ENCODE assay signal across 7 cellular contexts in the genomic region with DNA sequence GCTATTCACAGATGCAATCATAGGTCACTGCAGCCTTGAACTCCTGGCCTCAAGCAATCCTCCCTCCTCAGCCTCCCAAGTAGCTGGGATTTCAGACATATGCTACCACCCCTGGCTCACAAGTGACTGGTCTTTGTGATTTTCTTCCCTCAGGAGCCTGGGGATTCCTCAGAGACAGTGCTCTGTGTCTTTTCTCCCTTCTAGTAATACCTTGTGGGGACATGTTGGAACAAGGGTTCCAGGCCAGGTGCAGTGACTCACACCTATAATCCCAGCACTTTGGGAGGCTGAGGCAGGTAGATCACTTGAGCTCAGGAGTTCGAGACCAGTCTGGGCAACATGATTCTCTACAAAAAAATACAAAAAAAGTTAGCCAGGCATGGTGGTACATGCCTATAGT. TPM values are rescaled to one million over a fixed set of nuclear protein-coding genes. Genes with fewer than 3 reads are reported as not detected.
DNase-seq lines count a peak whose midpoint lies in the region; ATAC-seq, FAIRE-seq and TF ChIP-seq lines count a peak whose summit lies in the region.
"Not testable (repeated sequence)": the region's sequence is repeated elsewhere in the genome, so short reads cannot be mapped to it uniquely, and the experiment has no call there.

No MANE protein-coding gene starts in this region.

- not testable (repeated sequence) for H3K9me3 Mint-ChIP-seq in HFFc6; activated T-helper 17 cell treated with anti-CD3 and anti-CD28 coated beads, Interleukin-2, amount 50 U/mL, for 72 hours; progenitor cell of endocrine pancreas (ENCODE audit: low read depth)

- peaks cover 100% of the 10 kb centered on the region for H4K20me1 ChIP-seq in BLaER1
- H4K20me1 ChIP-seq in mammary epithelial cell (ENCODE audit: insufficient read depth, low read length); endothelial cell of umbilical vein (replicated peaks; ENCODE audit: control insufficient read depth, extremely low read depth, insufficient read depth, low read length): not testable (repeated sequence)

- not testable (repeated sequence) for BruUV-seq in mammary epithelial cell (replicated peaks; lab: Mats Ljungman, UMichigan); endothelial cell of umbilical vein (replicated peaks; lab: Mats Ljungman, UMichigan)

- H3K9ac ChIP-seq in BLaER1: peak overlapping the region; percentile 12
- H3K9ac ChIP-seq in mammary epithelial cell (ENCODE audit: insufficient read depth, low read length); endothelial cell of umbilical vein (replicated peaks; ENCODE audit: extremely low read depth, insufficient read depth, low read length): not testable (repeated sequence)

- H3K4me1 Mint-ChIP-seq in HFFc6 (ENCODE audit: low read depth): peaks cover 37% of the 10 kb centered on the region
- peaks cover 22% of the 10 kb centered on the region for H3K4me1 Mint-ChIP-seq in activated T-helper 17 cell treated with anti-CD3 and anti-CD28 coated beads, Interleukin-2, amount 50 U/mL, for 72 hours
- H3K4me1 Mint-ChIP-seq in progenitor cell of endocrine pancreas (ENCODE audit: low read depth): not testable (repeated sequence)

- WGBS in mammary epithelial cell (ENCODE audit: low coverage, missing lambda C conversion rate): 25% methylated on average over 1 of the region's 1 CpG

- intact Hi-C loops in mammary epithelial cell (cut with micrococcal nuclease); endothelial cell of umbilical vein (cut with micrococcal nuclease): not testable (repeated sequence)

- H3K4me3 ChIP-seq in BLaER1; mammary epithelial cell (replicated peaks in 1 of 3; ENCODE audit: insufficient read depth in 1 of 3, low read depth in 2 of 3, low read length in 3 of 3); endothelial cell of umbilical vein (replicated peaks in 1 of 3; ENCODE audit: insufficient read depth in 1 of 3, low read depth in 1 of 3, low read length in 3 of 3): not testable (repeated sequence)

- H3K27ac ChIP-seq in BLaER1; mammary epithelial cell (ENCODE audit: insufficient read depth, low read depth, low read length); endothelial cell of umbilical vein (ENCODE audit: insufficient read depth, low read depth, low read length); foreskin keratinocyte: not testable (repeated sequence)

- peak; percentile 8 for FAIRE-seq in endothelial cell of umbilical vein (lab: Jason Lieb, UNC)

- POLR2A ChIA-PET in endothelial cell of umbilical vein (lab: Charles Lee): not testable (repeated sequence)

- H3K27me3 ChIP-seq in BLaER1; mammary epithelial cell (ENCODE audit: insufficient read depth, low read length); endothelial cell of umbilical vein (ENCODE audit: control insufficient read depth in 2 of 2, insufficient read depth in 2 of 2, low read length in 2 of 2); foreskin keratinocyte: not testable (repeated sequence)

- not testable (repeated sequence) for DNase-seq in HFFc6; endothelial cell of umbilical vein (ENCODE audit: low read depth, low spot score); progenitor cell of endocrine pancreas (ENCODE audit: low spot score, unreplicated experiment)
- DNase-seq in mammary epithelial cell (peak; percentile 73), foreskin keratinocyte (peak; percentile 68 to 83)

- in situ Hi-C loops in mammary epithelial cell (cut with MboI; ENCODE audit: low sequenced_read_pairs in 2 of 2): not testable (repeated sequence)

- peak overlapping the region; percentile 6; the same call in 1 of the 2 replicates for H3K4me2 ChIP-seq in BLaER1
- H3K4me2 ChIP-seq in mammary epithelial cell (ENCODE audit: insufficient read depth, low read depth, low read length); endothelial cell of umbilical vein (ENCODE audit: insufficient read depth, low read length): not testable (repeated sequence)

- H3K36me3 Mint-ChIP-seq in HFFc6 (ENCODE audit: low read depth) (peaks cover 42% of the 10 kb centered on the region), progenitor cell of endocrine pancreas (ENCODE audit: insufficient read depth) (peaks cover 32% of the 10 kb centered on the region)
- H3K36me3 Mint-ChIP-seq in activated T-helper 17 cell treated with anti-CD3 and anti-CD28 coated beads, Interleukin-2, amount 50 U/mL, for 72 hours (ENCODE audit: low read depth): peaks cover 89% of the 10 kb centered on the region

- CTCF ChIA-PET in mammary epithelial cell (lab: Charles Lee; ENCODE audit: low non-redundant PET): not testable (repeated sequence)
- CTCF ChIA-PET in endothelial cell of umbilical vein (lab: Charles Lee): interaction anchor here (1.4 kb wide), 1 partner anchor 176 kb away, joined by 3 read pairs; no protein-coding TSS in a partner anchor

- not testable (repeated sequence) for TF ChIP-seq POLR2A in endothelial cell of umbilical vein (IDR thresholded peaks at IDR 0.05; ENCODE audit: low read depth, low read length)

- peak overlapping the region; percentile 94 for H3K27ac Mint-ChIP-seq in HFFc6
- H3K27ac Mint-ChIP-seq in activated T-helper 17 cell treated with anti-CD3 and anti-CD28 coated beads, Interleukin-2, amount 50 U/mL, for 72 hours: peak overlapping the region; percentile 16
- H3K27ac Mint-ChIP-seq in progenitor cell of endocrine pancreas: peak overlapping the region; percentile 52

- not testable (repeated sequence) for H3K9me1 ChIP-seq in endothelial cell of umbilical vein (replicated peaks; ENCODE audit: control insufficient read depth, extremely low read depth, insufficient read depth, low read length)

- peaks cover 13% of the 10 kb centered on the region for H3K4me1 ChIP-seq in BLaER1
- H3K4me1 ChIP-seq in mammary epithelial cell (ENCODE audit: insufficient read depth, low read length); endothelial cell of umbilical vein (ENCODE audit: control insufficient read depth, extremely low read depth, insufficient read depth, low read length): not testable (repeated sequence)
- H3K4me1 ChIP-seq in foreskin keratinocyte: peaks cover 12% of the 10 kb centered on the region

- H2AFZ ChIP-seq in mammary epithelial cell (ENCODE audit: low read depth, low read length); endothelial cell of umbilical vein (ENCODE audit: low read depth, low read length): not testable (repeated sequence)

- H3K36me3 ChIP-seq in BLaER1: peaks cover 94% of the 10 kb centered on the region
- peaks cover 32% of the 10 kb centered on the region for H3K36me3 ChIP-seq in mammary epithelial cell (ENCODE audit: insufficient read depth, low read length)
- peaks cover 28 to 37% of the 10 kb centered on the region in 2 experiments for H3K36me3 ChIP-seq in endothelial cell of umbilical vein (ENCODE audit: control insufficient read depth in 2 of 2, extremely low read depth in 1 of 2, insufficient read depth in 2 of 2, low read length in 2 of 2)

- not testable (repeated sequence) for ATAC-seq in activated T-helper 17 cell treated with anti-CD3 and anti-CD28 coated beads, Interleukin-2, amount 50 U/mL, for 72 hours (replicated peaks)
- peak; percentile 49 for ATAC-seq in foreskin keratinocyte

- dilution Hi-C loops in mammary epithelial cell (cut with HindIII; ENCODE audit: low sequenced_read_pairs); endothelial cell of umbilical vein (cut with MboI; ENCODE audit: extremely low pct_ligation_motif_present, low sequenced_read_pairs): not testable (repeated sequence)

- peaks cover 85% of the 10 kb centered on the region for H3K79me2 ChIP-seq in mammary epithelial cell (ENCODE audit: insufficient read depth, low read length)
- peaks cover 50% of the 10 kb centered on the region for H3K79me2 ChIP-seq in endothelial cell of umbilical vein (ENCODE audit: control insufficient read depth, insufficient read depth, low read length)

- H3K4me3 Mint-ChIP-seq in HFFc6; activated T-helper 17 cell treated with anti-CD3 and anti-CD28 coated beads, Interleukin-2, amount 50 U/mL, for 72 hours; progenitor cell of endocrine pancreas (ENCODE audit: low read depth): not testable (repeated sequence)

- not testable (repeated sequence) for TF ChIP-seq CTCF in HFFc6 (IDR thresholded peaks at IDR 0.05); mammary epithelial cell (conservative IDR thresholded peaks at IDR 0.05 in 1 of 2, IDR thresholded peaks at IDR 0.05 in 1 of 2; ENCODE audit: extremely low read depth in 1 of 2, insufficient read depth in 1 of 2, low read depth in 1 of 2, low read length in 2 of 2); endothelial cell of umbilical vein (IDR thresholded peaks at IDR 0.05; ENCODE audit: extremely low read depth in 1 of 2, insufficient read depth in 1 of 2, low read depth in 1 of 2, low read length in 2 of 2); foreskin keratinocyte (conservative IDR thresholded peaks at IDR 0.05); progenitor cell of endocrine pancreas (IDR thresholded peaks at IDR 0.05; ENCODE audit: unreplicated experiment)

- H3K27me3 Mint-ChIP-seq in HFFc6 (ENCODE audit: insufficient read depth); activated T-helper 17 cell treated with anti-CD3 and anti-CD28 coated beads, Interleukin-2, amount 50 U/mL, for 72 hours; progenitor cell of endocrine pancreas: not testable (repeated sequence)

- not testable (repeated sequence) for H3K9me3 ChIP-seq in BLaER1; mammary epithelial cell (replicated peaks; ENCODE audit: insufficient read depth, low read length); endothelial cell of umbilical vein (replicated peaks; ENCODE audit: control insufficient read depth, insufficient read depth, low read length)

RNA-seq across cellular contexts. Expression of gene SUGP2, which starts 9.9 kb away (rescaled TPM):
- 10 to 100 TPM; 57.6 to 71.5 (median 61.8) TPM for total RNA-seq in HFFc6 (2021; fragmentation: NEBNext Ultra II Directional; extraction: Animal tissue kit (Norgen Biotek cat#: 25700))
- 100 to 1,000 TPM; 120 to 128 TPM for total RNA-seq in activated T-helper 17 cell treated with anti-CD3 and anti-CD28 coated beads, Interleukin-2, amount 50 U/mL, for 72 hours
- total RNA-seq in mammary epithelial cell (10 to 100 TPM; 34.0 to 59.5 TPM), endothelial cell of umbilical vein (74.4 and 79.7 TPM in 2 replicates), foreskin keratinocyte (49.0 and 50.2 TPM in 2 replicates), progenitor cell of endocrine pancreas (153 and 154 TPM in 2 replicates)
- polyA plus RNA-seq in mammary epithelial cell (28.1 TPM), endothelial cell of umbilical vein (43.3 and 44.6 TPM in 2 replicates), foreskin keratinocyte (35.5 and 37.5 TPM in 2 replicates)
- polyA minus RNA-seq in mammary epithelial cell (38.5 TPM), endothelial cell of umbilical vein (30.7 and 39.0 TPM in 2 replicates)
- polyA plus RNA-seq in endothelial cell of umbilical vein (2011; cell fraction: cytosol; rRNA removed): 19.8 and 27.1 TPM in 2 replicates
- polyA plus RNA-seq in endothelial cell of umbilical vein (2011; cell fraction: nucleus; rRNA removed): 265 and 309 TPM in 2 replicates
- polyA plus RNA-seq in endothelial cell of umbilical vein (2012): 57.1 and 59.2 TPM in 2 replicates
- 12.4 TPM for polyA minus RNA-seq in endothelial cell of umbilical vein (2011; cell fraction: cytosol; rRNA and poly(A)+ RNA removed)
- 52.7 and 74.6 TPM in 2 replicates for polyA minus RNA-seq in endothelial cell of umbilical vein (2011; cell fraction: nucleus; rRNA and poly(A)+ RNA removed)

RNA-seq across cellular contexts. Expression of gene ARMC6, which starts 10.0 kb away (rescaled TPM):
- 10 to 100 TPM; 30.2 to 41.7 (median 32.5) TPM for total RNA-seq in HFFc6 (2021; fragmentation: NEBNext Ultra II Directional; extraction: Animal tissue kit (Norgen Biotek cat#: 25700))
- 10 to 100 TPM; 19.6 to 44.4 TPM for total RNA-seq in activated T-helper 17 cell treated with anti-CD3 and anti-CD28 coated beads, Interleukin-2, amount 50 U/mL, for 72 hours
- total RNA-seq in mammary epithelial cell (10 to 100 TPM; 35.1 to 37.7 TPM), endothelial cell of umbilical vein (35.4 and 44.7 TPM in 2 replicates), foreskin keratinocyte (48.3 and 52.6 TPM in 2 replicates), progenitor cell of endocrine pancreas (28.5 and 33.5 TPM in 2 replicates)
- polyA plus RNA-seq in mammary epithelial cell (42.6 TPM), endothelial cell of umbilical vein (33.9 and 42.4 TPM in 2 replicates), foreskin keratinocyte (43.4 and 53.1 TPM in 2 replicates)
- polyA minus RNA-seq in mammary epithelial cell (62.6 TPM), endothelial cell of umbilical vein (36.2 and 41.6 TPM in 2 replicates)
- 32.8 and 38.0 TPM in 2 replicates for polyA plus RNA-seq in endothelial cell of umbilical vein (2011; cell fraction: cytosol; rRNA removed)
- polyA plus RNA-seq in endothelial cell of umbilical vein (2011; cell fraction: nucleus; rRNA removed): 27.2 and 28.9 TPM in 2 replicates
- 35.8 and 36.5 TPM in 2 replicates for polyA plus RNA-seq in endothelial cell of umbilical vein (2012)
- polyA minus RNA-seq in endothelial cell of umbilical vein (2011; cell fraction: cytosol; rRNA and poly(A)+ RNA removed): 51.7 TPM
- 14.3 and 14.7 TPM in 2 replicates for polyA minus RNA-seq in endothelial cell of umbilical vein (2011; cell fraction: nucleus; rRNA and poly(A)+ RNA removed)

RNA-seq across cellular contexts. Expression of gene SLC25A42, which starts 40.4 kb away (rescaled TPM):
- 10 to 100 TPM in 3 of 6 experiments, 1 to 10 TPM in 3; 8.7 to 11.7 (median 9.9) TPM for total RNA-seq in HFFc6 (2021; fragmentation: NEBNext Ultra II Directional; extraction: Animal tissue kit (Norgen Biotek cat#: 25700))
- total RNA-seq in activated T-helper 17 cell treated with anti-CD3 and anti-CD28 coated beads, Interleukin-2, amount 50 U/mL, for 72 hours: 10 to 100 TPM; 14.1 to 18.5 TPM
- total RNA-seq in mammary epithelial cell (1 to 10 TPM; 3.0 to 5.1 TPM), endothelial cell of umbilical vein (6.2 and 8.2 TPM in 2 replicates), foreskin keratinocyte (2.6 and 2.7 TPM in 2 replicates), progenitor cell of endocrine pancreas (10.5 and 10.7 TPM in 2 replicates)
- polyA plus RNA-seq in mammary epithelial cell (3.0 TPM), endothelial cell of umbilical vein (6.3 and 7.2 TPM in 2 replicates), foreskin keratinocyte (2.3 and 2.6 TPM in 2 replicates)
- polyA minus RNA-seq in mammary epithelial cell (0.26 TPM), endothelial cell of umbilical vein (4.0 and 7.4 TPM in 2 replicates)
- polyA plus RNA-seq in endothelial cell of umbilical vein (2011; cell fraction: cytosol; rRNA removed): 3.8 and 6.0 TPM in 2 replicates
- polyA plus RNA-seq in endothelial cell of umbilical vein (2011; cell fraction: nucleus; rRNA removed): 10.0 and 11.2 TPM in 2 replicates
- 6.1 and 6.5 TPM in 2 replicates for polyA plus RNA-seq in endothelial cell of umbilical vein (2012)
- polyA minus RNA-seq in endothelial cell of umbilical vein (2011; cell fraction: cytosol; rRNA and poly(A)+ RNA removed): 6.3 TPM
- polyA minus RNA-seq in endothelial cell of umbilical vein (2011; cell fraction: nucleus; rRNA and poly(A)+ RNA removed): 3.7 and 7.3 TPM in 2 replicates

Comparison
In these comparisons a context has a peak if more than half of its experiments do, and no peak if none do; other contexts are left out.
1. H3K27ac Mint-ChIP-seq: peak in every context shown above with its lines; median percentile 94 in HFFc6; 52 in progenitor cell of endocrine pancreas; 16 in activated T-helper 17 cell treated with anti-CD3 and anti-CD28 coated beads, Interleukin-2, amount 50 U/mL, for 72 hours.